Comparison of ENCODE assay signal across 31 cellular contexts in genomic region chr6:85116475-85116874, GRCh38.
"Had no signal": no experiment of that assay in that cellular context is flagged by ENCODE, and none has a peak within 500 bp of the region (broad histone marks: within the 10 kb centered on the region; RNA-seq: fewer than 3 reads in every experiment).

No MANE protein-coding gene starts in this region.

- H3K27me3 ChIP-seq: adrenal gland had no signal

- H3K4me3 ChIP-seq: adrenal gland had no signal

- H3K4me1 Mint-ChIP-seq: activated B cell treated with CpG ODN at 0.5 μM for 24 hours; activated CD4-positive, alpha-beta memory T cell treated with anti-CD3 and anti-CD28 coated beads, Interleukin-2, amount 10 ng/mL, durations not matched to agents 7 days and 5 days; activated CD4-positive, alpha-beta T cell treated with anti-CD3 and anti-CD28 coated beads, Interleukin-2, amount 10 ng/mL, durations not matched to agents 7 days and 5 days; activated naive CD8-positive, alpha-beta T cell treated with anti-CD3 and anti-CD28 coated beads for 36 hours; activated T-helper 17 cell treated with anti-CD3 and anti-CD28 coated beads, Interleukin-2, amount 50 U/mL, for 72 hours; T-cell; T-helper 17 cell had no signal

- H3K27me3 Mint-ChIP-seq: activated B cell treated with CpG ODN at 0.5 μM for 24 hours; activated CD4-positive, alpha-beta memory T cell treated with anti-CD3 and anti-CD28 coated beads, Interleukin-2, amount 10 ng/mL, durations not matched to agents 7 days and 5 days; activated CD4-positive, alpha-beta T cell treated with anti-CD3 and anti-CD28 coated beads, Interleukin-2, amount 10 ng/mL, durations not matched to agents 7 days and 5 days; activated naive CD8-positive, alpha-beta T cell treated with anti-CD3 and anti-CD28 coated beads for 36 hours; activated T-helper 17 cell treated with anti-CD3 and anti-CD28 coated beads, Interleukin-2, amount 50 U/mL, for 72 hours; T-cell; T-helper 17 cell had no signal

- H3K27ac Mint-ChIP-seq: activated B cell treated with CpG ODN at 0.5 μM for 24 hours; activated CD4-positive, alpha-beta memory T cell treated with anti-CD3 and anti-CD28 coated beads, Interleukin-2, amount 10 ng/mL, durations not matched to agents 7 days and 5 days; activated CD4-positive, alpha-beta T cell treated with anti-CD3 and anti-CD28 coated beads, Interleukin-2, amount 10 ng/mL, durations not matched to agents 7 days and 5 days; activated CD8-positive, alpha-beta T cell treated with anti-CD3 and anti-CD28 coated beads, Interleukin-2, amount 10 ng/mL, durations not matched to agents 7 days and 5 days; activated naive CD4-positive, alpha-beta T cell treated with anti-CD3 and anti-CD28 coated beads for 36 hours; activated naive CD4-positive, alpha-beta T cell treated with anti-CD3 and anti-CD28 coated beads, Interleukin-2, amount 50 U/mL, for 72 hours; activated naive CD8-positive, alpha-beta T cell treated with anti-CD3 and anti-CD28 coated beads for 36 hours; activated T-cell treated with anti-CD3 and anti-CD28 coated beads, Interleukin-2, amount 50 U/mL, for 72 hours; activated T-helper 1 cell treated with anti-CD3 and anti-CD28 coated beads, Interleukin-12 subunit alpha, Interleukin-12 subunit beta, Interleukin-2, Interleukin-4 antibody, amounts not matched to agents 30 ng/mL and 10 ng/mL and 1 ng/mL, durations not matched to agents 14 hours and 24 hours and 36 hours; activated T-helper 17 cell treated with anti-CD3 and anti-CD28 coated beads, Interleukin-2, amount 50 U/mL, for 72 hours; T-cell; T-helper 17 cell had no signal

- H3K36me3 ChIP-seq: adrenal gland had no signal

- H3K27ac ChIP-seq: adrenal gland, VCaP had no signal

- H3K36me3 Mint-ChIP-seq: activated naive CD4-positive, alpha-beta T cell treated with anti-CD3 and anti-CD28 coated beads, Interleukin-2, amount 50 U/mL, for 72 hours; activated naive CD8-positive, alpha-beta T cell treated with anti-CD3 and anti-CD28 coated beads for 36 hours; brain; T-cell had no signal

- DNase-seq: activated B cell treated with CpG ODN at 0.5 μM for 24 hours; activated CD4-positive, alpha-beta memory T cell treated with anti-CD3 and anti-CD28 coated beads, Interleukin-2, amount 10 ng/mL, durations not matched to agents 7 days and 5 days; activated CD4-positive, alpha-beta T cell treated with anti-CD3 and anti-CD28 coated beads for 4 hours; activated CD4-positive, alpha-beta T cell treated with anti-CD3 and anti-CD28 coated beads, Interleukin-2, amount 10 ng/mL, durations not matched to agents 7 days and 5 days; activated CD4-positive, alpha-beta T cell treated with anti-CD3 and anti-CD28 coated beads, Interleukin-2, amount 50 U/mL, for 48 hours; activated CD4-positive, CD25-positive, alpha-beta regulatory T cell treated with anti-CD3 and anti-CD28 coated beads, Interleukin-2, amount 50 U/mL, for 72 hours; activated CD8-positive, alpha-beta memory T cell treated with anti-CD3 and anti-CD28 coated beads for 24 hours; activated CD8-positive, alpha-beta memory T cell treated with anti-CD3 and anti-CD28 coated beads, Interleukin-2, amount 50 U/mL, for 4 hours; activated CD8-positive, alpha-beta T cell treated with anti-CD3 and anti-CD28 coated beads, Interleukin-2, amount 10 ng/mL, durations not matched to agents 7 days and 5 days; activated effector memory CD4-positive, alpha-beta T cell treated with anti-CD3 and anti-CD28 coated beads, Interleukin-2, amount 50 U/mL, for 16 hours; activated gamma-delta T cell treated with Interleukin-2 at 50 U/mL for 16 hours; activated naive CD4-positive, alpha-beta T cell; activated naive CD4-positive, alpha-beta T cell treated with anti-CD3 and anti-CD28 coated beads for 36 hours; activated naive CD4-positive, alpha-beta T cell treated with anti-CD3 and anti-CD28 coated beads, Interleukin-2, amount 50 U/mL, for 16 hours; activated naive CD8-positive, alpha-beta T cell treated with anti-CD3 and anti-CD28 coated beads for 36 hours; activated T-cell treated with anti-CD3 and anti-CD28 coated beads for 4 hours; activated T-cell treated with anti-CD3 and anti-CD28 coated beads, Interleukin-2, amount 50 U/mL, for 1 hour; activated T-cell treated with anti-CD3 and anti-CD28 coated beads, Interleukin-2, amount 50 U/mL, for 4 hours; activated T-cell treated with anti-CD3 and anti-CD28 coated beads, Interleukin-2, amount 50 U/mL, for 72 hours; adrenal gland; amniotic stem cell; aorta; central memory CD4-positive, alpha-beta T cell; T-cell; T-helper 17 cell; T-helper 9 cell had no signal

- H3K4me3 Mint-ChIP-seq: activated B cell treated with CpG ODN at 0.5 μM for 24 hours; activated CD4-positive, alpha-beta memory T cell treated with anti-CD3 and anti-CD28 coated beads, Interleukin-2, amount 10 ng/mL, durations not matched to agents 7 days and 5 days; activated CD4-positive, alpha-beta T cell treated with anti-CD3 and anti-CD28 coated beads, Interleukin-2, amount 10 ng/mL, durations not matched to agents 7 days and 5 days; activated CD8-positive, alpha-beta T cell treated with anti-CD3 and anti-CD28 coated beads, Interleukin-2, amount 10 ng/mL, durations not matched to agents 7 days and 5 days; activated naive CD4-positive, alpha-beta T cell treated with anti-CD3 and anti-CD28 coated beads for 36 hours; activated naive CD8-positive, alpha-beta T cell treated with anti-CD3 and anti-CD28 coated beads for 36 hours; activated T-cell treated with anti-CD3 and anti-CD28 coated beads, Interleukin-2, amount 50 U/mL, for 4 hours; activated T-cell treated with anti-CD3 and anti-CD28 coated beads, Interleukin-2, amount 50 U/mL, for 72 hours; activated T-helper 1 cell treated with anti-CD3 and anti-CD28 coated beads, Interleukin-12 subunit alpha, Interleukin-12 subunit beta, Interleukin-2, Interleukin-4 antibody, amounts not matched to agents 30 ng/mL and 10 ng/mL and 1 ng/mL, durations not matched to agents 14 hours and 24 hours and 36 hours; activated T-helper 17 cell treated with anti-CD3 and anti-CD28 coated beads, Interleukin-2, amount 50 U/mL, for 72 hours; brain; T-cell; T-helper 17 cell had no signal

- H3K9me3 Mint-ChIP-seq: activated B cell treated with CpG ODN at 0.5 μM for 24 hours; activated CD4-positive, alpha-beta T cell treated with anti-CD3 and anti-CD28 coated beads, Interleukin-2, amount 10 ng/mL, durations not matched to agents 7 days and 5 days; activated naive CD4-positive, alpha-beta T cell treated with anti-CD3 and anti-CD28 coated beads for 36 hours; activated naive CD4-positive, alpha-beta T cell treated with anti-CD3 and anti-CD28 coated beads, Interleukin-2, amount 50 U/mL, for 72 hours; activated naive CD8-positive, alpha-beta T cell treated with anti-CD3 and anti-CD28 coated beads for 36 hours; activated T-helper 1 cell treated with anti-CD3 and anti-CD28 coated beads, Interleukin-12 subunit alpha, Interleukin-12 subunit beta, Interleukin-2, Interleukin-4 antibody, amounts not matched to agents 30 ng/mL and 10 ng/mL and 1 ng/mL, durations not matched to agents 14 hours and 24 hours and 36 hours; activated T-helper 17 cell treated with anti-CD3 and anti-CD28 coated beads, Interleukin-2, amount 50 U/mL, for 72 hours; brain had no signal

- H3K4me1 ChIP-seq: adrenal gland had no signal

- ATAC-seq: activated CD8-positive, alpha-beta T cell treated with anti-CD3 and anti-CD28 coated beads, Interleukin-2, amount 10 ng/mL, durations not matched to agents 7 days and 5 days; activated naive CD4-positive, alpha-beta T cell treated with anti-CD3 and anti-CD28 coated beads, Interleukin-2, amount 50 U/mL, for 72 hours; activated T-cell treated with anti-CD3 and anti-CD28 coated beads, Interleukin-2, amount 50 U/mL, for 4 hours; activated T-cell treated with anti-CD3 and anti-CD28 coated beads, Interleukin-2, amount 50 U/mL, for 72 hours; activated T-helper 17 cell treated with anti-CD3 and anti-CD28 coated beads, Interleukin-2, amount 50 U/mL, for 72 hours; T-cell; T-helper 17 cell had no signal
